Comparison of ENCODE assay signal across 8 cellular contexts in the genomic region with DNA sequence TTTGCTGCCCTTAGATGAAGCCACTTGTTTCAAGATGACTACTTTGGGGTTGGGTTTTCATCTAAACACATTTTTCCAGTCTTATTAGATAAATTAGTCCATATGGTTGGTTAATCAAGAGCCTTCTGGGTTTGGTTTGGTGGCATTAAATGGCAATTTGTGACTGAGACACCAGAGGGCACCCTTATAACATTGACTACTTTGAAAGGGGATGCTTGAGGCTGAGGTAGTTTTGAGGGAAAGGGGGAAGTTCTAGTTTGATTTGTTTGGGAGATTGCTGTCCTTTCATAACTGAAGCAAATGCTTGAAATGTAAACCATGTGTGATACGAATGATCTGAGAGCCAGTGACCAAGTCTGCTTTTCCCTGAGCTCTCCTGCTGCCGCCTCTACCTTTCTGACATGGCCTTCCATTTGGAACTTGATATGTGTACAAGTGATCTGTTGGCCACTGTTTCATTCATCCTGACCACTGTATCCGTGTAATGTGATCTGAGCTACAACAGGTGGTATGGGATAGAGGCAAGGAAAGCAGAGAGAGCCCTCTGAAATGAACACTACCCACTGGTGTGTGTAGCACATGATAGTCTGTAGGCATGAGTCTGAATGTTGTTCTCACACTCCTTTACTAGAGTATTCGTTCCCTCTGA.
A peak's percentile ranks its signal among the peaks of the same experiment; 100 is the strongest.
DNase-seq lines count a peak whose midpoint lies in the region; ATAC-seq and TF ChIP-seq lines count a peak whose summit lies in the region.

No MANE protein-coding gene starts in this region.

- TF ChIP-seq CTCF in AG04449 (IDR thresholded peaks at IDR 0.05; ENCODE audit: insufficient read depth, low read length, missing control alignments) (peak; percentile 58), WERI-Rb-1 (IDR thresholded peaks at IDR 0.05; ENCODE audit: low read depth, low read length) (peak; percentile 69), neutrophil (IDR thresholded peaks at IDR 0.05) (peak; percentile 88)

- no peak overlapping the region for H3K4me3 ChIP-seq in AG04449 (ENCODE audit: low read depth, low read length)
- no peak overlapping the region for H3K4me3 ChIP-seq in WERI-Rb-1 (ENCODE audit: low read depth, low read length)
- peak overlapping the region in 1 of 2 experiments; percentile 13 for H3K4me3 ChIP-seq in neutrophil (ENCODE audit: low read depth in 1 of 2, low read length in 1 of 2)

- H3K36me3 ChIP-seq in WERI-Rb-1 (peaks cover 68% of the 10 kb centered on the region), neutrophil (no peaks in the 10 kb centered on the region)

- no peak overlapping the region for H3K27ac ChIP-seq in WERI-Rb-1
- peak overlapping the region; percentile 39 for H3K27ac ChIP-seq in neutrophil

- DNase-seq in AG04449 (ENCODE audit: low read depth, low spot score) = no peak
- DNase-seq in GDM1 (lab: John Stamatoyannopoulos, UW) = peak; percentile 45
- DNase-seq in NCI-H2171 (lab: John Stamatoyannopoulos, UW) = peak; percentile 59
- peak; percentile 67 for DNase-seq in WERI-Rb-1
- DNase-seq in fibroblast of peridontal ligament (ENCODE audit: extremely low read depth) = peak; percentile 93

- CTCF ChIA-PET in AG04449 (lab: Yijun Ruan, JAX) = interaction anchor here (0.5 to 17.4 kb wide), 34 partner anchors 8 to 289 kb away, joined by 3 to 649 read pairs (median 4); partner anchors contain the start of genes CDC6, CSF3, GJD3 and TOP2A

- POLR2A ChIA-PET in AG04449 (lab: Yijun Ruan, JAX) = interaction anchor here (1.3 to 5.6 kb wide), 3 partner anchors 13 to 51 kb away, joined by 3 to 35 read pairs (median 5); no protein-coding TSS in a partner anchor

- H3K9me3 ChIP-seq in WERI-Rb-1 (ENCODE audit: severe bottlenecking) (no peaks in the 10 kb centered on the region), neutrophil (no peaks in the 10 kb centered on the region)

- peaks cover 22 to 24% of the 10 kb centered on the region in 2 experiments for H3K4me1 ChIP-seq in neutrophil (ENCODE audit: control insufficient read depth in 1 of 2, insufficient read depth in 1 of 2, low read depth in 1 of 2, low read length in 1 of 2)

- ATAC-seq in GM21447 (IDR thresholded peaks at IDR 0.05; ENCODE audit: unreplicated experiment) (no peak), GM21381 (IDR thresholded peaks at IDR 0.05; ENCODE audit: unreplicated experiment) (no peak)

- H3K27me3 ChIP-seq in WERI-Rb-1 (ENCODE audit: insufficient read depth, low read depth, severe bottlenecking) (no peaks in the 10 kb centered on the region), neutrophil (no peaks in the 10 kb centered on the region)
